Comparison of ENCODE assay signal across 1 cellular context in the genomic region with DNA sequence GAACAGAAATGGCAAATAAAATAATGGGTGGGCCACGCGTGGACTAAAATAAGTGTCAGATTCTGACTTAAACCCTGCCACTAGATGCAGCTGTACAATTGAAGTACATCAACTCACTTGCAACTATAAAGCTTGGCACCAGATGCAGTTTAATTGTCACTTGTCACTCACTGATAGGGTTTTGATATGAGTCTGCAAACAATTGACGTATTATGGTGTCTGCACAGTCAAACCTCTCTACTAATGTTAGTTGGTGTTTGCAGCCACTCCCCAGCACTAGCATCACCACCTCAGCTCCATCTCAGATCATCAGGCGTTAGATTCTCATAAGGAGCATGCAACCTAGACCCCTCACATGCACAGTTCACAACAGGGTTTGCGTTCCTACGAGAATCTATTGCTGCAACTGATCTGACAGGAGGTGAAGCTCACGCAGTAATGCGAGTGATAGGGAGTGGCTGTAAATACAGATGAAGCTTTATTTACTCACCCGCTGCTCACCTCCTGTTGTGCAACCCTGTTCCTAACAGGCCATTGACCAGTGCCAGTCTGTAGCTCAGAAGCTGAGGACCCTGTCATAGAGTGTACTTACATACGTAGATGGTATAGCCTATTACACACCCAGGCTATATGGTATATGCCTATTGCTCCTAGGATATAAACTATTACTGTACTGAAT.
TF ChIP-seq lines count a peak whose summit lies in the region.

No MANE protein-coding gene starts in this region.

TF ChIP-seq in HepG2, 621 proteins besides CTCF, POLR2A, EP300 and RAD21 (continued from another document and continues in another):
- TF ChIP-seq, protein P1, sequence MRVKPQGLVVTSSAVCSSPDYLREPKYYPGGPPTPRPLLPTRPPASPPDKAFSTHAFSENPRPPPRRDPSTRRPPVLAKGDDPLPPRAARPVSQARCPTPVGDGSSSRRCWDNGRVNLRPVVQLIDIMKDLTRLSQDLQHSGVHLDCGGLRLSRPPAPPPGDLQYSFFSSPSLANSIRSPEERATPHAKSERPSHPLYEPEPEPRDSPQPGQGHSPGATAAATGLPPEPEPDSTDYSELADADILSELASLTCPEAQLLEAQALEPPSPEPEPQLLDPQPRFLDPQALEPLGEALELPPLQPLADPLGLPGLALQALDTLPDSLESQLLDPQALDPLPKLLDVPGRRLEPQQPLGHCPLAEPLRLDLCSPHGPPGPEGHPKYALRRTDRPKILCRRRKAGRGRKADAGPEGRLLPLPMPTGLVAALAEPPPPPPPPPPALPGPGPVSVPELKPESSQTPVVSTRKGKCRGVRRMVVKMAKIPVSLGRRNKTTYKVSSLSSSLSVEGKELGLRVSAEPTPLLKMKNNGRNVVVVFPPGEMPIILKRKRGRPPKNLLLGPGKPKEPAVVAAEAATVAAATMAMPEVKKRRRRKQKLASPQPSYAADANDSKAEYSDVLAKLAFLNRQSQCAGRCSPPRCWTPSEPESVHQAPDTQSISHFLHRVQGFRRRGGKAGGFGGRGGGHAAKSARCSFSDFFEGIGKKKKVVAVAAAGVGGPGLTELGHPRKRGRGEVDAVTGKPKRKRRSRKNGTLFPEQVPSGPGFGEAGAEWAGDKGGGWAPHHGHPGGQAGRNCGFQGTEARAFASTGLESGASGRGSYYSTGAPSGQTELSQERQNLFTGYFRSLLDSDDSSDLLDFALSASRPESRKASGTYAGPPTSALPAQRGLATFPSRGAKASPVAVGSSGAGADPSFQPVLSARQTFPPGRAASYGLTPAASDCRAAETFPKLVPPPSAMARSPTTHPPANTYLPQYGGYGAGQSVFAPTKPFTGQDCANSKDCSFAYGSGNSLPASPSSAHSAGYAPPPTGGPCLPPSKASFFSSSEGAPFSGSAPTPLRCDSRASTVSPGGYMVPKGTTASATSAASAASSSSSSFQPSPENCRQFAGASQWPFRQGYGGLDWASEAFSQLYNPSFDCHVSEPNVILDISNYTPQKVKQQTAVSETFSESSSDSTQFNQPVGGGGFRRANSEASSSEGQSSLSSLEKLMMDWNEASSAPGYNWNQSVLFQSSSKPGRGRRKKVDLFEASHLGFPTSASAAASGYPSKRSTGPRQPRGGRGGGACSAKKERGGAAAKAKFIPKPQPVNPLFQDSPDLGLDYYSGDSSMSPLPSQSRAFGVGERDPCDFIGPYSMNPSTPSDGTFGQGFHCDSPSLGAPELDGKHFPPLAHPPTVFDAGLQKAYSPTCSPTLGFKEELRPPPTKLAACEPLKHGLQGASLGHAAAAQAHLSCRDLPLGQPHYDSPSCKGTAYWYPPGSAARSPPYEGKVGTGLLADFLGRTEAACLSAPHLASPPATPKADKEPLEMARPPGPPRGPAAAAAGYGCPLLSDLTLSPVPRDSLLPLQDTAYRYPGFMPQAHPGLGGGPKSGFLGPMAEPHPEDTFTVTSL (CRISPR knock-in tag; IDR thresholded peaks at IDR 0.05; ENCODE audit: borderline replicate concordance), result peak; percentile 94
- TF ChIP-seq RFX5 (IDR thresholded peaks at IDR 0.05; ENCODE audit: low read depth, low read length) (no peak), ZNF670 (CRISPR knock-in tag; IDR thresholded peaks at IDR 0.05; ENCODE audit: borderline replicate concordance) (no peak), HOXA3 (CRISPR knock-in tag; IDR thresholded peaks at IDR 0.05) (peak; percentile 73; the same call in 1 of the 2 replicates), ZNF335 (CRISPR knock-in tag; IDR thresholded peaks at IDR 0.05) (no peak), CREB1 (IDR thresholded peaks at IDR 0.05) (peak; percentile 22; the same call in 1 of the 2 replicates), CREB1 (CRISPR knock-in tag; IDR thresholded peaks at IDR 0.05) (peak; percentile 61; the same call in 1 of the 2 replicates), ZNF572 (CRISPR knock-in tag; IDR thresholded peaks at IDR 0.05) (no peak), ISL2 (CRISPR knock-in tag; IDR thresholded peaks at IDR 0.05) (peak; percentile 77), ZNF343 (CRISPR knock-in tag; IDR thresholded peaks at IDR 0.05) (peak; percentile 92), ZSCAN22 (CRISPR knock-in tag; IDR thresholded peaks at IDR 0.05) (no peak), ZNF138 (CRISPR knock-in tag; IDR thresholded peaks at IDR 0.05; ENCODE audit: low read depth) (no peak), SSRP1 (CRISPR knock-in tag; IDR thresholded peaks at IDR 0.05) (peak; percentile 65; the same call in 1 of the 2 replicates), ZNF562 (CRISPR knock-in tag; IDR thresholded peaks at IDR 0.05; ENCODE audit: borderline replicate concordance) (no peak), KDM2A (CRISPR knock-in tag; IDR thresholded peaks at IDR 0.05; ENCODE audit: borderline replicate concordance, low read depth) (peak; percentile 64), PHF21A (CRISPR knock-in tag; IDR thresholded peaks at IDR 0.05) (peak; percentile 74), CHD2 (IDR thresholded peaks at IDR 0.05; ENCODE audit: low read depth, low read length) (no peak), MXD4 (CRISPR knock-in tag; IDR thresholded peaks at IDR 0.05) (no peak), ZNF564 (CRISPR knock-in tag; IDR thresholded peaks at IDR 0.05) (0 out of 2 replicates have a peak, but pooled peaks have one; percentile 28), GATA4 (IDR thresholded peaks at IDR 0.05; ENCODE audit: borderline replicate concordance, low read depth) (no peak), KLF13 (CRISPR knock-in tag; IDR thresholded peaks at IDR 0.05) (no peak), HNRNPH1 (optimal IDR thresholded peaks at IDR 0.05; ENCODE audit: low read depth, low read length) (no peak)
- TF ChIP-seq, protein P2, sequence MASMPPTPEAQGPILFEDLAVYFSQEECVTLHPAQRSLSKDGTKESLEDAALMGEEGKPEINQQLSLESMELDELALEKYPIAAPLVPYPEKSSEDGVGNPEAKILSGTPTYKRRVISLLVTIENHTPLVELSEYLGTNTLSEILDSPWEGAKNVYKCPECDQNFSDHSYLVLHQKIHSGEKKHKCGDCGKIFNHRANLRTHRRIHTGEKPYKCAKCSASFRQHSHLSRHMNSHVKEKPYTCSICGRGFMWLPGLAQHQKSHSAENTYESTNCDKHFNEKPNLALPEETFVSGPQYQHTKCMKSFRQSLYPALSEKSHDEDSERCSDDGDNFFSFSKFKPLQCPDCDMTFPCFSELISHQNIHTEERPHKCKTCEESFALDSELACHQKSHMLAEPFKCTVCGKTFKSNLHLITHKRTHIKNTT (CRISPR knock-in tag; IDR thresholded peaks at IDR 0.05), result no peak
- TF ChIP-seq, protein P3, sequence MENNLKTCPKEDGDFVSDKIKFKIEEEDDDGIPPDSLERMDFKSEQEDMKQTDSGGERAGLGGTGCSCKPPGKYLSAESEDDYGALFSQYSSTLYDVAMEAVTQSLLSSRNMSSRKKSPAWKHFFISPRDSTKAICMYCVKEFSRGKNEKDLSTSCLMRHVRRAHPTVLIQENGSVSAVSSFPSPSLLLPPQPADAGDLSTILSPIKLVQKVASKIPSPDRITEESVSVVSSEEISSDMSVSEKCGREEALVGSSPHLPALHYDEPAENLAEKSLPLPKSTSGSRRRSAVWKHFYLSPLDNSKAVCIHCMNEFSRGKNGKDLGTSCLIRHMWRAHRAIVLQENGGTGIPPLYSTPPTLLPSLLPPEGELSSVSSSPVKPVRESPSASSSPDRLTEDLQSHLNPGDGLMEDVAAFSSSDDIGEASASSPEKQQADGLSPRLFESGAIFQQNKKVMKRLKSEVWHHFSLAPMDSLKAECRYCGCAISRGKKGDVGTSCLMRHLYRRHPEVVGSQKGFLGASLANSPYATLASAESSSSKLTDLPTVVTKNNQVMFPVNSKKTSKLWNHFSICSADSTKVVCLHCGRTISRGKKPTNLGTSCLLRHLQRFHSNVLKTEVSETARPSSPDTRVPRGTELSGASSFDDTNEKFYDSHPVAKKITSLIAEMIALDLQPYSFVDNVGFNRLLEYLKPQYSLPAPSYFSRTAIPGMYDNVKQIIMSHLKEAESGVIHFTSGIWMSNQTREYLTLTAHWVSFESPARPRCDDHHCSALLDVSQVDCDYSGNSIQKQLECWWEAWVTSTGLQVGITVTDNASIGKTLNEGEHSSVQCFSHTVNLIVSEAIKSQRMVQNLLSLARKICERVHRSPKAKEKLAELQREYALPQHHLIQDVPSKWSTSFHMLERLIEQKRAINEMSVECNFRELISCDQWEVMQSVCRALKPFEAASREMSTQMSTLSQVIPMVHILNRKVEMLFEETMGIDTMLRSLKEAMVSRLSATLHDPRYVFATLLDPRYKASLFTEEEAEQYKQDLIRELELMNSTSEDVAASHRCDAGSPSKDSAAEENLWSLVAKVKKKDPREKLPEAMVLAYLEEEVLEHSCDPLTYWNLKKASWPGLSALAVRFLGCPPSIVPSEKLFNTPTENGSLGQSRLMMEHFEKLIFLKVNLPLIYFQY (CRISPR knock-in tag; IDR thresholded peaks at IDR 0.05; ENCODE audit: borderline replicate concordance), result no peak
- TF ChIP-seq, protein P4, sequence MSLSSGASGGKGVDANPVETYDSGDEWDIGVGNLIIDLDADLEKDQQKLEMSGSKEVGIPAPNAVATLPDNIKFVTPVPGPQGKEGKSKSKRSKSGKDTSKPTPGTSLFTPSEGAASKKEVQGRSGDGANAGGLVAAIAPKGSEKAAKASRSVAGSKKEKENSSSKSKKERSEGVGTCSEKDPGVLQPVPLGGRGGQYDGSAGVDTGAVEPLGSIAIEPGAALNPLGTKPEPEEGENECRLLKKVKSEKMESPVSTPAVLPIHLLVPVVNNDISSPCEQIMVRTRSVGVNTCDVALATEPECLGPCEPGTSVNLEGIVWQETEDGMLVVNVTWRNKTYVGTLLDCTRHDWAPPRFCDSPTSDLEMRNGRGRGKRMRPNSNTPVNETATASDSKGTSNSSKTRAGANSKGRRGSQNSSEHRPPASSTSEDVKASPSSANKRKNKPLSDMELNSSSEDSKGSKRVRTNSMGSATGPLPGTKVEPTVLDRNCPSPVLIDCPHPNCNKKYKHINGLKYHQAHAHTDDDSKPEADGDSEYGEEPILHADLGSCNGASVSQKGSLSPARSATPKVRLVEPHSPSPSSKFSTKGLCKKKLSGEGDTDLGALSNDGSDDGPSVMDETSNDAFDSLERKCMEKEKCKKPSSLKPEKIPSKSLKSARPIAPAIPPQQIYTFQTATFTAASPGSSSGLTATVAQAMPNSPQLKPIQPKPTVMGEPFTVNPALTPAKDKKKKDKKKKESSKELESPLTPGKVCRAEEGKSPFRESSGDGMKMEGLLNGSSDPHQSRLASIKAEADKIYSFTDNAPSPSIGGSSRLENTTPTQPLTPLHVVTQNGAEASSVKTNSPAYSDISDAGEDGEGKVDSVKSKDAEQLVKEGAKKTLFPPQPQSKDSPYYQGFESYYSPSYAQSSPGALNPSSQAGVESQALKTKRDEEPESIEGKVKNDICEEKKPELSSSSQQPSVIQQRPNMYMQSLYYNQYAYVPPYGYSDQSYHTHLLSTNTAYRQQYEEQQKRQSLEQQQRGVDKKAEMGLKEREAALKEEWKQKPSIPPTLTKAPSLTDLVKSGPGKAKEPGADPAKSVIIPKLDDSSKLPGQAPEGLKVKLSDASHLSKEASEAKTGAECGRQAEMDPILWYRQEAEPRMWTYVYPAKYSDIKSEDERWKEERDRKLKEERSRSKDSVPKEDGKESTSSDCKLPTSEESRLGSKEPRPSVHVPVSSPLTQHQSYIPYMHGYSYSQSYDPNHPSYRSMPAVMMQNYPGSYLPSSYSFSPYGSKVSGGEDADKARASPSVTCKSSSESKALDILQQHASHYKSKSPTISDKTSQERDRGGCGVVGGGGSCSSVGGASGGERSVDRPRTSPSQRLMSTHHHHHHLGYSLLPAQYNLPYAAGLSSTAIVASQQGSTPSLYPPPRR (CRISPR knock-in tag; IDR thresholded peaks at IDR 0.05; ENCODE audit: borderline replicate concordance), result peak; percentile 89
- TF ChIP-seq, protein P5, sequence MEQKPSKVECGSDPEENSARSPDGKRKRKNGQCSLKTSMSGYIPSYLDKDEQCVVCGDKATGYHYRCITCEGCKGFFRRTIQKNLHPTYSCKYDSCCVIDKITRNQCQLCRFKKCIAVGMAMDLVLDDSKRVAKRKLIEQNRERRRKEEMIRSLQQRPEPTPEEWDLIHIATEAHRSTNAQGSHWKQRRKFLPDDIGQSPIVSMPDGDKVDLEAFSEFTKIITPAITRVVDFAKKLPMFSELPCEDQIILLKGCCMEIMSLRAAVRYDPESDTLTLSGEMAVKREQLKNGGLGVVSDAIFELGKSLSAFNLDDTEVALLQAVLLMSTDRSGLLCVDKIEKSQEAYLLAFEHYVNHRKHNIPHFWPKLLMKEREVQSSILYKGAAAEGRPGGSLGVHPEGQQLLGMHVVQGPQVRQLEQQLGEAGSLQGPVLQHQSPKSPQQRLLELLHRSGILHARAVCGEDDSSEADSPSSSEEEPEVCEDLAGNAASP (CRISPR knock-in tag; IDR thresholded peaks at IDR 0.05; ENCODE audit: borderline replicate concordance), result peak; percentile 43; the same call in 1 of the 2 replicates
- TF ChIP-seq, protein P6, sequence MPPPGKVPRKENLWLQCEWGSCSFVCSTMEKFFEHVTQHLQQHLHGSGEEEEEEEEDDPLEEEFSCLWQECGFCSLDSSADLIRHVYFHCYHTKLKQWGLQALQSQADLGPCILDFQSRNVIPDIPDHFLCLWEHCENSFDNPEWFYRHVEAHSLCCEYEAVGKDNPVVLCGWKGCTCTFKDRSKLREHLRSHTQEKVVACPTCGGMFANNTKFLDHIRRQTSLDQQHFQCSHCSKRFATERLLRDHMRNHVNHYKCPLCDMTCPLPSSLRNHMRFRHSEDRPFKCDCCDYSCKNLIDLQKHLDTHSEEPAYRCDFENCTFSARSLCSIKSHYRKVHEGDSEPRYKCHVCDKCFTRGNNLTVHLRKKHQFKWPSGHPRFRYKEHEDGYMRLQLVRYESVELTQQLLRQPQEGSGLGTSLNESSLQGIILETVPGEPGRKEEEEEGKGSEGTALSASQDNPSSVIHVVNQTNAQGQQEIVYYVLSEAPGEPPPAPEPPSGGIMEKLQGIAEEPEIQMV (CRISPR knock-in tag; IDR thresholded peaks at IDR 0.05; ENCODE audit: low read depth), result 0 out of 2 replicates have a peak, but pooled peaks have one; percentile 65
- TF ChIP-seq, protein P7, sequence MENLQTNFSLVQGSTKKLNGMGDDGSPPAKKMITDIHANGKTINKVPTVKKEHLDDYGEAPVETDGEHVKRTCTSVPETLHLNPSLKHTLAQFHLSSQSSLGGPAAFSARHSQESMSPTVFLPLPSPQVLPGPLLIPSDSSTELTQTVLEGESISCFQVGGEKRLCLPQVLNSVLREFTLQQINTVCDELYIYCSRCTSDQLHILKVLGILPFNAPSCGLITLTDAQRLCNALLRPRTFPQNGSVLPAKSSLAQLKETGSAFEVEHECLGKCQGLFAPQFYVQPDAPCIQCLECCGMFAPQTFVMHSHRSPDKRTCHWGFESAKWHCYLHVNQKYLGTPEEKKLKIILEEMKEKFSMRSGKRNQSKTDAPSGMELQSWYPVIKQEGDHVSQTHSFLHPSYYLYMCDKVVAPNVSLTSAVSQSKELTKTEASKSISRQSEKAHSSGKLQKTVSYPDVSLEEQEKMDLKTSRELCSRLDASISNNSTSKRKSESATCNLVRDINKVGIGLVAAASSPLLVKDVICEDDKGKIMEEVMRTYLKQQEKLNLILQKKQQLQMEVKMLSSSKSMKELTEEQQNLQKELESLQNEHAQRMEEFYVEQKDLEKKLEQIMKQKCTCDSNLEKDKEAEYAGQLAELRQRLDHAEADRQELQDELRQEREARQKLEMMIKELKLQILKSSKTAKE (CRISPR knock-in tag; IDR thresholded peaks at IDR 0.05; ENCODE audit: borderline replicate concordance), result peak; percentile 40; the same call in 1 of the 2 replicates
- TF ChIP-seq, protein P8, sequence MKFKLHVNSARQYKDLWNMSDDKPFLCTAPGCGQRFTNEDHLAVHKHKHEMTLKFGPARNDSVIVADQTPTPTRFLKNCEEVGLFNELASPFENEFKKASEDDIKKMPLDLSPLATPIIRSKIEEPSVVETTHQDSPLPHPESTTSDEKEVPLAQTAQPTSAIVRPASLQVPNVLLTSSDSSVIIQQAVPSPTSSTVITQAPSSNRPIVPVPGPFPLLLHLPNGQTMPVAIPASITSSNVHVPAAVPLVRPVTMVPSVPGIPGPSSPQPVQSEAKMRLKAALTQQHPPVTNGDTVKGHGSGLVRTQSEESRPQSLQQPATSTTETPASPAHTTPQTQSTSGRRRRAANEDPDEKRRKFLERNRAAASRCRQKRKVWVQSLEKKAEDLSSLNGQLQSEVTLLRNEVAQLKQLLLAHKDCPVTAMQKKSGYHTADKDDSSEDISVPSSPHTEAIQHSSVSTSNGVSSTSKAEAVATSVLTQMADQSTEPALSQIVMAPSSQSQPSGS (CRISPR knock-in tag; IDR thresholded peaks at IDR 0.05), result peak; percentile 25; the same call in 1 of the 2 replicates
